In the genomic region with DNA sequence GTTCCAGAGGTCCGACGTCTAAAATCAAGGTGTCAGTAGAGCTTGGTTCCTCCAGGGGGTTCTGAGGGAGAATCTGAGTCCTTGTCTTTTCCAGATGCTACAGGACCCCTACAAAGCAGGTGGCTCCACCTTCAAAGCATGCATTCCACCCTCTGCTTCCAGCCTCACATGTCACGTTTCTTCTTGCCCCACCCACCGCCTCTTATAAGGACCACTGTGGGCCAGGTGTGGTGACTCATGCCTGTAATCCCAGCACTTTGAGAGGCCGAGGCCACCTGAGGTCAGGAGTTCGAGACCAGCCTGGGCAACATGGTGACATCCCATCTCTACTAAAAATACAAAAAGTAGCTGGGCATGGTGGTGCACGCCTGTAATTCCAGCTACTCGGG, we compare ENCODE assay signal across 6 cellular contexts.
DNase-seq lines count a peak whose midpoint lies in the region; ATAC-seq, FAIRE-seq and TF ChIP-seq lines count a peak whose summit lies in the region.
"Not testable (repeated sequence)": the region's sequence is repeated elsewhere in the genome, so short reads cannot be mapped to it uniquely, and the experiment has no call there.

No MANE protein-coding gene starts in this region.

- TF ChIP-seq POLR2A in HCT116 (IDR thresholded peaks at IDR 0.05; ENCODE audit: borderline replicate concordance, extremely low read depth, insufficient read depth, insufficient read length); K562 (conservative IDR thresholded peaks at IDR 0.05); HepG2 (IDR thresholded peaks at IDR 0.05; ENCODE audit: insufficient read depth in 1 of 2, low read depth in 2 of 2, low read length in 2 of 2); gastrocnemius medialis (IDR thresholded peaks at IDR 0.05): not testable (repeated sequence)

- not testable (repeated sequence) for H3K36me3 Mint-ChIP-seq in natural killer cell treated with Interleukin-12 subunit alpha and Interleukin-12 subunit beta and Interleukin-15 and Interleukin-18, amount 100 ng/mL, for 72 hours

- not testable (repeated sequence) for H3K4me3 ChIP-seq in HCT116 (replicated peaks in 1 of 2; ENCODE audit: low read depth in 1 of 2, low read length in 2 of 2); K562; gastrocnemius medialis
- peak overlapping the region in 1 of 3 experiments; percentile 4; a peak in 1 of 6 replicates for H3K4me3 ChIP-seq in HepG2 (replicated peaks in 1 of 3; ENCODE audit: insufficient read depth in 1 of 3, low read depth in 2 of 3, low read length in 3 of 3)

- not testable (repeated sequence) for H3K9me2 ChIP-seq in HCT116 (ENCODE audit: insufficient read depth)

- TF ChIP-seq RAD21 in HCT116 (IDR thresholded peaks at IDR 0.05; ENCODE audit: low read depth); K562 (CRISPR knock-in tag; conservative IDR thresholded peaks at IDR 0.05 in 1 of 2, IDR thresholded peaks at IDR 0.05 in 1 of 2); HepG2 (CRISPR knock-in tag; IDR thresholded peaks at IDR 0.05): not testable (repeated sequence)

- H3K36me3 ChIP-seq in HCT116 (ENCODE audit: control insufficient read depth in 1 of 2, insufficient read depth in 2 of 2, low read length in 2 of 2); K562 (ENCODE audit: control insufficient read depth, insufficient read depth, low read length); HepG2 (replicated peaks in 1 of 2; ENCODE audit: control insufficient read depth in 1 of 2, insufficient read depth in 2 of 2, low read length in 2 of 2); gastrocnemius medialis: not testable (repeated sequence)

- not testable (repeated sequence) for H3K9me1 ChIP-seq in K562 (ENCODE audit: control insufficient read depth, insufficient read depth, low read length)

- H3K4me1 Mint-ChIP-seq in natural killer cell treated with Interleukin-12 subunit alpha and Interleukin-12 subunit beta and Interleukin-15 and Interleukin-18, amount 100 ng/mL, for 72 hours (ENCODE audit: low read depth in 2 of 2), result not testable (repeated sequence)

- CTCF ChIA-PET in HCT116 (lab: Charles Lee); K562 (lab: Yijun Ruan, JAX; ENCODE audit: low intra/inter-chr PET ratio); HepG2 (lab: Yijun Ruan, JAX; ENCODE audit: low intra/inter-chr PET ratio, low total read pairs): not testable (repeated sequence)

- H3K27me3 ChIP-seq in HCT116 (ENCODE audit: insufficient read depth, low read length); K562 (ENCODE audit: control insufficient read depth in 2 of 2, insufficient read depth in 2 of 2, low read length in 2 of 2); HepG2 (ENCODE audit: control insufficient read depth in 1 of 2, insufficient read depth in 2 of 2, low read length in 2 of 2); gastrocnemius medialis: not testable (repeated sequence)

- intact Hi-C loops in HCT116 (cut with micrococcal nuclease); K562 (cut with micrococcal nuclease); gastrocnemius medialis (cut with DNase I; ENCODE audit: low total_unique reads): not testable (repeated sequence)
- intact Hi-C loops in HepG2 (cut with micrococcal nuclease; ENCODE audit: unreplicated experiment), result loop anchor here (5.0 to 10.0 kb wide), 2 partner anchors 82 to 229 kb away; partner anchors contain the start of genes BFAR and PARN

- H3K9me3 ChIP-seq in HCT116 (ENCODE audit: control insufficient read depth in 1 of 2, insufficient read depth in 1 of 2, low read depth in 1 of 2, low read length in 2 of 2); K562 (replicated peaks; ENCODE audit: control insufficient read depth, insufficient read depth, low read depth, low read length); HepG2 (ENCODE audit: low read length); gastrocnemius medialis: not testable (repeated sequence)

- H2AFZ ChIP-seq in HCT116 (ENCODE audit: low read depth, low read length, poor library complexity, severe bottlenecking); HepG2 (ENCODE audit: low read length): not testable (repeated sequence)
- peak overlapping the region; percentile 57 for H2AFZ ChIP-seq in K562 (ENCODE audit: low read depth, low read length)

- H3K4me2 ChIP-seq in HCT116 (ENCODE audit: low read length) (peak overlapping the region; percentile 43), K562 (ENCODE audit: insufficient read depth, low read length) (peak overlapping the region; percentile 46), HepG2 (ENCODE audit: low read depth, low read length) (peak overlapping the region; percentile 47)

- not testable (repeated sequence) for FAIRE-seq in K562 (lab: Jason Lieb, UNC); HepG2 (lab: Jason Lieb, UNC)

- peak; percentile 34 for DNase-seq in ELF-1 (ENCODE audit: low read depth, low spot score)
- DNase-seq in HCT116 (ENCODE audit: low read depth, low spot score); HepG2 (ENCODE audit: low spot score); gastrocnemius medialis: not testable (repeated sequence)
- peak in 1 of 4 experiments; percentile 36 for DNase-seq in K562 (ENCODE audit: extremely low read depth in 1 of 4, low spot score in 3 of 4)
- peak; percentile 2 for DNase-seq in natural killer cell treated with Interleukin-12 subunit alpha and Interleukin-12 subunit beta and Interleukin-15 and Interleukin-18, amount 100 ng/mL, for 72 hours (ENCODE audit: low spot score)

- not testable (repeated sequence) for H3K27me3 Mint-ChIP-seq in natural killer cell treated with Interleukin-12 subunit alpha and Interleukin-12 subunit beta and Interleukin-15 and Interleukin-18, amount 100 ng/mL, for 72 hours

- RAD21 ChIA-PET in HCT116 (lab: Charles Lee; ENCODE audit: low non-redundant PET in 1 of 2, low total read pairs in 2 of 2, uncharacterized antibody in 2 of 2, unreplicated experiment in 2 of 2), result interaction anchor here in 1 of 2 experiments (0.7 kb wide), 1 partner anchor 32 kb away, joined by 8 read pairs; no protein-coding TSS in a partner anchor

- not testable (repeated sequence) for H3K79me2 ChIP-seq in HCT116 (ENCODE audit: insufficient read depth, low read length); K562 (ENCODE audit: control insufficient read depth, insufficient read depth, low read length); HepG2 (ENCODE audit: insufficient read depth, low read length)

- 28% methylated on average over 8 of the region's 8 CpGs for WGBS in K562 (ENCODE audit: insufficient coverage, low coverage, missing lambda C conversion rate)
- 63% methylated on average over 8 of the region's 8 CpGs for WGBS in HepG2 (ENCODE audit: low lambda C conversion rate)

- H3K4me3 Mint-ChIP-seq in natural killer cell treated with Interleukin-12 subunit alpha and Interleukin-12 subunit beta and Interleukin-15 and Interleukin-18, amount 100 ng/mL, for 72 hours, result not testable (repeated sequence)

- not testable (repeated sequence) for ATAC-seq in HCT116; K562; HepG2; natural killer cell treated with Interleukin-12 subunit alpha and Interleukin-12 subunit beta and Interleukin-15 and Interleukin-18, amount 100 ng/mL, for 72 hours; gastrocnemius medialis

- H3K4me1 ChIP-seq in HCT116 (ENCODE audit: control insufficient read depth in 1 of 2, insufficient read depth in 2 of 2, low read length in 2 of 2), result peaks cover 42 to 68% of the 10 kb centered on the region in 2 experiments
- peaks cover 9 to 33% of the 10 kb centered on the region in 2 experiments for H3K4me1 ChIP-seq in K562 (replicated peaks in 1 of 2; ENCODE audit: control insufficient read depth in 2 of 2, insufficient read depth in 2 of 2, low read length in 2 of 2)
- peaks cover 91% of the 10 kb centered on the region for H3K4me1 ChIP-seq in HepG2 (ENCODE audit: insufficient read depth, low read length)
- peaks cover 31 to 32% of the 10 kb centered on the region in 2 donors for H3K4me1 ChIP-seq in gastrocnemius medialis

- POLR2A ChIA-PET in HCT116 (lab: Charles Lee), result not testable (repeated sequence)
- POLR2A ChIA-PET in K562 (lab: Yijun Ruan, JAX) (interaction anchor here (0.6 kb wide), 1 partner anchor 54 kb away, joined by 3 read pairs; no protein-coding TSS in a partner anchor), HepG2 (lab: Yijun Ruan, JAX) (interaction anchor here (1.3 to 1.6 kb wide), 2 partner anchors 108 to 117 kb away, joined by 7 to 8 read pairs; no protein-coding TSS in a partner anchor)

- TF ChIP-seq CTCF in HCT116 (IDR thresholded peaks at IDR 0.05 in 2 of 3, conservative IDR thresholded peaks at IDR 0.05 in 1 of 3; ENCODE audit: borderline replicate concordance in 1 of 3, insufficient read depth in 1 of 3, low read depth in 2 of 3, low read length in 2 of 3); K562 (IDR thresholded peaks at IDR 0.05 in 2 of 3, conservative IDR thresholded peaks at IDR 0.05 in 1 of 3; ENCODE audit: insufficient read depth in 2 of 3, low read depth in 1 of 3, low read length in 3 of 3); HepG2 (CRISPR knock-in tag; IDR thresholded peaks at IDR 0.05); gastrocnemius medialis (IDR thresholded peaks at IDR 0.05 in 4 of 5, conservative IDR thresholded peaks at IDR 0.05 in 1 of 5): not testable (repeated sequence)

- H3K9ac ChIP-seq in HCT116 (ENCODE audit: low read length); K562 (ENCODE audit: insufficient read depth in 1 of 2, low read depth in 2 of 2, low read length in 2 of 2): not testable (repeated sequence)
- peak overlapping the region; percentile 46 for H3K9ac ChIP-seq in HepG2 (ENCODE audit: insufficient read depth, low read depth, low read length)

- H4K20me1 ChIP-seq in HCT116 (ENCODE audit: insufficient read depth); K562 (replicated peaks; ENCODE audit: control insufficient read depth, insufficient read depth, low read length); HepG2 (ENCODE audit: insufficient read depth, low read length): not testable (repeated sequence)

- H3K27ac Mint-ChIP-seq in natural killer cell treated with Interleukin-12 subunit alpha and Interleukin-12 subunit beta and Interleukin-15 and Interleukin-18, amount 100 ng/mL, for 72 hours, result not testable (repeated sequence)

- H3K9me3 Mint-ChIP-seq in natural killer cell treated with Interleukin-12 subunit alpha and Interleukin-12 subunit beta and Interleukin-15 and Interleukin-18, amount 100 ng/mL, for 72 hours, result not testable (repeated sequence)

- H3K27ac ChIP-seq in HCT116 (ENCODE audit: low read depth, low read length); K562 (ENCODE audit: extremely low read depth, low read depth, low read length): not testable (repeated sequence)
- peak overlapping the region; percentile 69 for H3K27ac ChIP-seq in HepG2 (ENCODE audit: extremely low read length, insufficient read depth, low read length)
- H3K27ac ChIP-seq in gastrocnemius medialis, result peak overlapping the region in 3 of 4 donors; percentile 91 to 96 (median 94)

- not testable (repeated sequence) for TF ChIP-seq EP300 in K562 (IDR thresholded peaks at IDR 0.05; ENCODE audit: low read length); HepG2 (IDR thresholded peaks at IDR 0.05; ENCODE audit: low read depth in 2 of 2, low read length in 2 of 2); HepG2 (CRISPR knock-in tag; IDR thresholded peaks at IDR 0.05; ENCODE audit: borderline replicate concordance)

- not testable (repeated sequence) for BruUV-seq in HCT116 (replicated peaks; lab: Mats Ljungman, UMichigan); K562 (replicated peaks; lab: Mats Ljungman, UMichigan); HepG2 (replicated peaks; lab: Mats Ljungman, UMichigan)

- in situ Hi-C loops in K562 (cut with MboI); HepG2 (cut with HindIII; ENCODE audit: extremely low pct_ligation_motif_present, low pct_unique_long_range_greater_than_20kb): not testable (repeated sequence)
- in situ Hi-C loops in gastrocnemius medialis (cut with MboI; ENCODE audit: low sequenced_read_pairs in 4 of 4), result loop anchor here in 1 of 4 donors (25.0 kb wide), 1 partner anchor 91 kb away; no protein-coding TSS in a partner anchor
